Comparison of ENCODE assay signal across 1 cellular context in the genomic region with DNA sequence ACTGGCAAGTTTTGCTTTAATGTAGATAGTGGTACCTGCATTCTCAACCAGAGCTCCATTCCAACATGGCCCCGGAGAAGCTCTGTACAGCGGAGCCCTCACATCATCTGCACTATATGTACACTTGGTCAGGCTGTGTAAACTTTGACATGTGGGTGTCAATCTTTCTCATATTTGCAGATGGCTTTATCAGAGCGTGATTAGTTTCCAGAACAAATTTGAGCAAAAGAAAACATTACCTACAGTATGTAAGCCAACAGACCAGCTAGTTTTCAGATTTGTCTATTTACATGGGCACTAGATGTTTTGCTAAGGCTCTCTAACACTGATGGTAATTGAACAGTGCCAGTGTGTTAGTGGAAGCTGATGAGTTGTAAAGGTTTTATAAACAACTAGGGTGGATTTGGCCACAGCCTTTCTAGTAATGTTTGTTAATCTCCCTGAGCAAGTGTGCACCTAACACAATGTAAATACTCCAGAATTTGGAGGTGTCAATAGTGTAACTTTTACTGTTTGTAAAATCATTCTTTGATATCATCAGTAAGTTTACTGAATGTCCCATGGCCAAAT.
TF ChIP-seq lines count a peak whose summit lies in the region.

No MANE protein-coding gene starts in this region.

TF ChIP-seq in HepG2, 621 proteins besides CTCF, POLR2A, EP300 and RAD21 (continued from another document and continues in another):
- no peak for TF ChIP-seq ZBTB3 (CRISPR knock-in tag; IDR thresholded peaks at IDR 0.05; ENCODE audit: borderline replicate concordance, low read depth)
- no peak for TF ChIP-seq SMARCC2 (IDR thresholded peaks at IDR 0.05)
- TF ChIP-seq ZNF256 (CRISPR knock-in tag; conservative IDR thresholded peaks at IDR 0.05) = no peak
- TF ChIP-seq ZNF10 (CRISPR knock-in tag; IDR thresholded peaks at IDR 0.05; ENCODE audit: borderline replicate concordance, low read depth) = no peak
- TF ChIP-seq, protein P1, sequence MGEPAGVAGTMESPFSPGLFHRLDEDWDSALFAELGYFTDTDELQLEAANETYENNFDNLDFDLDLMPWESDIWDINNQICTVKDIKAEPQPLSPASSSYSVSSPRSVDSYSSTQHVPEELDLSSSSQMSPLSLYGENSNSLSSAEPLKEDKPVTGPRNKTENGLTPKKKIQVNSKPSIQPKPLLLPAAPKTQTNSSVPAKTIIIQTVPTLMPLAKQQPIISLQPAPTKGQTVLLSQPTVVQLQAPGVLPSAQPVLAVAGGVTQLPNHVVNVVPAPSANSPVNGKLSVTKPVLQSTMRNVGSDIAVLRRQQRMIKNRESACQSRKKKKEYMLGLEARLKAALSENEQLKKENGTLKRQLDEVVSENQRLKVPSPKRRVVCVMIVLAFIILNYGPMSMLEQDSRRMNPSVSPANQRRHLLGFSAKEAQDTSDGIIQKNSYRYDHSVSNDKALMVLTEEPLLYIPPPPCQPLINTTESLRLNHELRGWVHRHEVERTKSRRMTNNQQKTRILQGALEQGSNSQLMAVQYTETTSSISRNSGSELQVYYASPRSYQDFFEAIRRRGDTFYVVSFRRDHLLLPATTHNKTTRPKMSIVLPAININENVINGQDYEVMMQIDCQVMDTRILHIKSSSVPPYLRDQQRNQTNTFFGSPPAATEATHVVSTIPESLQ (CRISPR knock-in tag; conservative IDR thresholded peaks at IDR 0.05) = no peak
- TF ChIP-seq, protein P2, sequence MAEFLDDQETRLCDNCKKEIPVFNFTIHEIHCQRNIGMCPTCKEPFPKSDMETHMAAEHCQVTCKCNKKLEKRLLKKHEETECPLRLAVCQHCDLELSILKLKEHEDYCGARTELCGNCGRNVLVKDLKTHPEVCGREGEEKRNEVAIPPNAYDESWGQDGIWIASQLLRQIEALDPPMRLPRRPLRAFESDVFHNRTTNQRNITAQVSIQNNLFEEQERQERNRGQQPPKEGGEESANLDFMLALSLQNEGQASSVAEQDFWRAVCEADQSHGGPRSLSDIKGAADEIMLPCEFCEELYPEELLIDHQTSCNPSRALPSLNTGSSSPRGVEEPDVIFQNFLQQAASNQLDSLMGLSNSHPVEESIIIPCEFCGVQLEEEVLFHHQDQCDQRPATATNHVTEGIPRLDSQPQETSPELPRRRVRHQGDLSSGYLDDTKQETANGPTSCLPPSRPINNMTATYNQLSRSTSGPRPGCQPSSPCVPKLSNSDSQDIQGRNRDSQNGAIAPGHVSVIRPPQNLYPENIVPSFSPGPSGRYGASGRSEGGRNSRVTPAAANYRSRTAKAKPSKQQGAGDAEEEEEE (CRISPR knock-in tag; IDR thresholded peaks at IDR 0.05; ENCODE audit: borderline replicate concordance) = no peak; the same call in 1 of the 2 replicates
- TF ChIP-seq, protein P3, sequence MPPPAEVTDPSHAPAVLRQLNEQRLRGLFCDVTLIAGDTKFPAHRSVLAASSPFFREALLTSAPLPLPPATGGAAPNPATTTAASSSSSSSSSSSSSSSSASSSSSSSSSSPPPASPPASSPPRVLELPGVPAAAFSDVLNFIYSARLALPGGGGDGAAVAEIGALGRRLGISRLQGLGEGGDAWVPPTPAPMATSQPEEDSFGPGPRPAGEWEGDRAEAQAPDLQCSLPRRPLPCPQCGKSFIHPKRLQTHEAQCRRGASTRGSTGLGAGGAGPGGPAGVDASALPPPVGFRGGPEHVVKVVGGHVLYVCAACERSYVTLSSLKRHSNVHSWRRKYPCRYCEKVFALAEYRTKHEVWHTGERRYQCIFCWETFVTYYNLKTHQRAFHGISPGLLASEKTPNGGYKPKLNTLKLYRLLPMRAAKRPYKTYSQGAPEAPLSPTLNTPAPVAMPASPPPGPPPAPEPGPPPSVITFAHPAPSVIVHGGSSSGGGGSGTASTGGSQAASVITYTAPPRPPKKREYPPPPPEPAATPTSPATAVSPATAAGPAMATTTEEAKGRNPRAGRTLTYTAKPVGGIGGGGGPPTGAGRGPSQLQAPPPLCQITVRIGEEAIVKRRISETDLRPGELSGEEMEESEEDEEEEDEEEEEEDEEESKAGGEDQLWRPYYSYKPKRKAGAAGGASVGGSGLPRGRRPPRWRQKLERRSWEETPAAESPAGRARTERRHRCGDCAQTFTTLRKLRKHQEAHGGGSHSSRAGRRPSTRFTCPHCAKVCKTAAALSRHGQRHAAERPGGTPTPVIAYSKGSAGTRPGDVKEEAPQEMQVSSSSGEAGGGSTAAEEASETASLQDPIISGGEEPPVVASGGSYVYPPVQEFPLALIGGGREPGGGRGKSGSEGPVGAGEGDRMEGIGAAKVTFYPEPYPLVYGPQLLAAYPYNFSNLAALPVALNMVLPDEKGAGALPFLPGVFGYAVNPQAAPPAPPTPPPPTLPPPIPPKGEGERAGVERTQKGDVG (CRISPR knock-in tag; IDR thresholded peaks at IDR 0.05; ENCODE audit: borderline replicate concordance) = no peak
- no peak for TF ChIP-seq IKZF1 (IDR thresholded peaks at IDR 0.05)
- TF ChIP-seq HMGA1 (CRISPR knock-in tag; conservative IDR thresholded peaks at IDR 0.05) = no peak
- no peak for TF ChIP-seq SMAD1 (CRISPR knock-in tag; IDR thresholded peaks at IDR 0.05; ENCODE audit: borderline replicate concordance, low read depth)
- TF ChIP-seq, protein P4, sequence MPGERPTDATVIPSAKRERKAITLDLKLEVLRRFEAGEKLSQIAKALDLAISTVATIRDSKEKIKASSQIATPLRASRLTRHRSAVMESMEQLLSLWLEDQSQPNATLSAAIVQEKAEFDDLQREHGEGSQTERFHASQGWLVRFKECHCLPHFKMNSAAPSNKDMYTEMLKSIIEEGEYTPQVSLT (CRISPR knock-in tag; IDR thresholded peaks at IDR 0.05; ENCODE audit: borderline replicate concordance, low read depth) = no peak
- no peak for TF ChIP-seq SYNCRIP (IDR thresholded peaks at IDR 0.05; ENCODE audit: insufficient read depth, low read depth, low read length)
- no peak for TF ChIP-seq AKAP8 (CRISPR knock-in tag; IDR thresholded peaks at IDR 0.05)
- TF ChIP-seq JUND (CRISPR knock-in tag; IDR thresholded peaks at IDR 0.05) = no peak
- TF ChIP-seq, protein P5, sequence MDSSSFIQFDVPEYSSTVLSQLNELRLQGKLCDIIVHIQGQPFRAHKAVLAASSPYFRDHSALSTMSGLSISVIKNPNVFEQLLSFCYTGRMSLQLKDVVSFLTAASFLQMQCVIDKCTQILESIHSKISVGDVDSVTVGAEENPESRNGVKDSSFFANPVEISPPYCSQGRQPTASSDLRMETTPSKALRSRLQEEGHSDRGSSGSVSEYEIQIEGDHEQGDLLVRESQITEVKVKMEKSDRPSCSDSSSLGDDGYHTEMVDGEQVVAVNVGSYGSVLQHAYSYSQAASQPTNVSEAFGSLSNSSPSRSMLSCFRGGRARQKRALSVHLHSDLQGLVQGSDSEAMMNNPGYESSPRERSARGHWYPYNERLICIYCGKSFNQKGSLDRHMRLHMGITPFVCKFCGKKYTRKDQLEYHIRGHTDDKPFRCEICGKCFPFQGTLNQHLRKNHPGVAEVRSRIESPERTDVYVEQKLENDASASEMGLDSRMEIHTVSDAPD (CRISPR knock-in tag; IDR thresholded peaks at IDR 0.05) = no peak
- TF ChIP-seq, protein P6, sequence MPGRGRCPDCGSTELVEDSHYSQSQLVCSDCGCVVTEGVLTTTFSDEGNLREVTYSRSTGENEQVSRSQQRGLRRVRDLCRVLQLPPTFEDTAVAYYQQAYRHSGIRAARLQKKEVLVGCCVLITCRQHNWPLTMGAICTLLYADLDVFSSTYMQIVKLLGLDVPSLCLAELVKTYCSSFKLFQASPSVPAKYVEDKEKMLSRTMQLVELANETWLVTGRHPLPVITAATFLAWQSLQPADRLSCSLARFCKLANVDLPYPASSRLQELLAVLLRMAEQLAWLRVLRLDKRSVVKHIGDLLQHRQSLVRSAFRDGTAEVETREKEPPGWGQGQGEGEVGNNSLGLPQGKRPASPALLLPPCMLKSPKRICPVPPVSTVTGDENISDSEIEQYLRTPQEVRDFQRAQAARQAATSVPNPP (CRISPR knock-in tag; IDR thresholded peaks at IDR 0.05) = no peak
- TF ChIP-seq, protein P7, sequence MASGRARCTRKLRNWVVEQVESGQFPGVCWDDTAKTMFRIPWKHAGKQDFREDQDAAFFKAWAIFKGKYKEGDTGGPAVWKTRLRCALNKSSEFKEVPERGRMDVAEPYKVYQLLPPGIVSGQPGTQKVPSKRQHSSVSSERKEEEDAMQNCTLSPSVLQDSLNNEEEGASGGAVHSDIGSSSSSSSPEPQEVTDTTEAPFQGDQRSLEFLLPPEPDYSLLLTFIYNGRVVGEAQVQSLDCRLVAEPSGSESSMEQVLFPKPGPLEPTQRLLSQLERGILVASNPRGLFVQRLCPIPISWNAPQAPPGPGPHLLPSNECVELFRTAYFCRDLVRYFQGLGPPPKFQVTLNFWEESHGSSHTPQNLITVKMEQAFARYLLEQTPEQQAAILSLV (CRISPR knock-in tag; IDR thresholded peaks at IDR 0.05; ENCODE audit: borderline replicate concordance) = no peak
- no peak for TF ChIP-seq PPARG (CRISPR knock-in tag; conservative IDR thresholded peaks at IDR 0.05)
- TF ChIP-seq, protein P8, sequence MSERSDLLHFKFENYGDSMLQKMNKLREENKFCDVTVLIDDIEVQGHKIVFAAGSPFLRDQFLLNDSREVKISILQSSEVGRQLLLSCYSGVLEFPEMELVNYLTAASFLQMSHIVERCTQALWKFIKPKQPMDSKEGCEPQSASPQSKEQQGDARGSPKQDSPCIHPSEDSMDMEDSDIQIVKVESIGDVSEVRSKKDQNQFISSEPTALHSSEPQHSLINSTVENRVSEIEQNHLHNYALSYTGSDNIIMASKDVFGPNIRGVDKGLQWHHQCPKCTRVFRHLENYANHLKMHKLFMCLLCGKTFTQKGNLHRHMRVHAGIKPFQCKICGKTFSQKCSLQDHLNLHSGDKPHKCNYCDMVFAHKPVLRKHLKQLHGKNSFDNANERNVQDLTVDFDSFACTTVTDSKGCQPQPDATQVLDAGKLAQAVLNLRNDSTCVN (CRISPR knock-in tag; IDR thresholded peaks at IDR 0.05; ENCODE audit: borderline replicate concordance) = no peak
- TF ChIP-seq HNRNPH1 (optimal IDR thresholded peaks at IDR 0.05; ENCODE audit: low read depth, low read length) = no peak
- TF ChIP-seq ZNF331 (CRISPR knock-in tag; IDR thresholded peaks at IDR 0.05) = 0 out of 2 replicates have a peak, but pooled peaks have one; percentile 19
- TF ChIP-seq ZNF766 (CRISPR knock-in tag; IDR thresholded peaks at IDR 0.05; ENCODE audit: borderline replicate concordance) = no peak
- TF ChIP-seq, protein P9, sequence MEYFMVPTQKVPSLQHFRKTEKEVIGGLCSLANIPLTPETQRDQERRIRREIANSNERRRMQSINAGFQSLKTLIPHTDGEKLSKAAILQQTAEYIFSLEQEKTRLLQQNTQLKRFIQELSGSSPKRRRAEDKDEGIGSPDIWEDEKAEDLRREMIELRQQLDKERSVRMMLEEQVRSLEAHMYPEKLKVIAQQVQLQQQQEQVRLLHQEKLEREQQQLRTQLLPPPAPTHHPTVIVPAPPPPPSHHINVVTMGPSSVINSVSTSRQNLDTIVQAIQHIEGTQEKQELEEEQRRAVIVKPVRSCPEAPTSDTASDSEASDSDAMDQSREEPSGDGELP (IDR thresholded peaks at IDR 0.05; ENCODE audit: borderline replicate concordance, low read depth) = peak; percentile 65; the same call in 1 of the 2 replicates
- TF ChIP-seq HMG20B (CRISPR knock-in tag; conservative IDR thresholded peaks at IDR 0.05) = peak; percentile 83
- peak; percentile 61; the same call in 1 of the 2 replicates for TF ChIP-seq SOX5 (CRISPR knock-in tag; IDR thresholded peaks at IDR 0.05; ENCODE audit: borderline replicate concordance)
- TF ChIP-seq ISX (CRISPR knock-in tag; conservative IDR thresholded peaks at IDR 0.05) = no peak
- TF ChIP-seq ZNF260 (CRISPR knock-in tag; IDR thresholded peaks at IDR 0.05; ENCODE audit: borderline replicate concordance, low read depth) = no peak
- TF ChIP-seq, protein P10, sequence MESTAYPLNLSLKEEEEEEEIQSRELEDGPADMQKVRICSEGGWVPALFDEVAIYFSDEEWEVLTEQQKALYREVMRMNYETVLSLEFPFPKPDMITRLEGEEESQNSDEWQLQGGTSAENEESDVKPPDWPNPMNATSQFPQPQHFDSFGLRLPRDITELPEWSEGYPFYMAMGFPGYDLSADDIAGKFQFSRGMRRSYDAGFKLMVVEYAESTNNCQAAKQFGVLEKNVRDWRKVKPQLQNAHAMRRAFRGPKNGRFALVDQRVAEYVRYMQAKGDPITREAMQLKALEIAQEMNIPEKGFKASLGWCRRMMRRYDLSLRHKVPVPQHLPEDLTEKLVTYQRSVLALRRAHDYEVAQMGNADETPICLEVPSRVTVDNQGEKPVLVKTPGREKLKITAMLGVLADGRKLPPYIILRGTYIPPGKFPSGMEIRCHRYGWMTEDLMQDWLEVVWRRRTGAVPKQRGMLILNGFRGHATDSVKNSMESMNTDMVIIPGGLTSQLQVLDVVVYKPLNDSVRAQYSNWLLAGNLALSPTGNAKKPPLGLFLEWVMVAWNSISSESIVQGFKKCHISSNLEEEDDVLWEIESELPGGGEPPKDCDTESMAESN (CRISPR knock-in tag; conservative IDR thresholded peaks at IDR 0.05) = no peak
- no peak for TF ChIP-seq FOSL1 (CRISPR knock-in tag; IDR thresholded peaks at IDR 0.05; ENCODE audit: borderline replicate concordance)
- no peak for TF ChIP-seq ZNF136 (CRISPR knock-in tag; IDR thresholded peaks at IDR 0.05; ENCODE audit: low read depth)
- TF ChIP-seq, protein P11, sequence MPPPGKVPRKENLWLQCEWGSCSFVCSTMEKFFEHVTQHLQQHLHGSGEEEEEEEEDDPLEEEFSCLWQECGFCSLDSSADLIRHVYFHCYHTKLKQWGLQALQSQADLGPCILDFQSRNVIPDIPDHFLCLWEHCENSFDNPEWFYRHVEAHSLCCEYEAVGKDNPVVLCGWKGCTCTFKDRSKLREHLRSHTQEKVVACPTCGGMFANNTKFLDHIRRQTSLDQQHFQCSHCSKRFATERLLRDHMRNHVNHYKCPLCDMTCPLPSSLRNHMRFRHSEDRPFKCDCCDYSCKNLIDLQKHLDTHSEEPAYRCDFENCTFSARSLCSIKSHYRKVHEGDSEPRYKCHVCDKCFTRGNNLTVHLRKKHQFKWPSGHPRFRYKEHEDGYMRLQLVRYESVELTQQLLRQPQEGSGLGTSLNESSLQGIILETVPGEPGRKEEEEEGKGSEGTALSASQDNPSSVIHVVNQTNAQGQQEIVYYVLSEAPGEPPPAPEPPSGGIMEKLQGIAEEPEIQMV (CRISPR knock-in tag; IDR thresholded peaks at IDR 0.05; ENCODE audit: low read depth) = no peak
- TF ChIP-seq, protein P12, sequence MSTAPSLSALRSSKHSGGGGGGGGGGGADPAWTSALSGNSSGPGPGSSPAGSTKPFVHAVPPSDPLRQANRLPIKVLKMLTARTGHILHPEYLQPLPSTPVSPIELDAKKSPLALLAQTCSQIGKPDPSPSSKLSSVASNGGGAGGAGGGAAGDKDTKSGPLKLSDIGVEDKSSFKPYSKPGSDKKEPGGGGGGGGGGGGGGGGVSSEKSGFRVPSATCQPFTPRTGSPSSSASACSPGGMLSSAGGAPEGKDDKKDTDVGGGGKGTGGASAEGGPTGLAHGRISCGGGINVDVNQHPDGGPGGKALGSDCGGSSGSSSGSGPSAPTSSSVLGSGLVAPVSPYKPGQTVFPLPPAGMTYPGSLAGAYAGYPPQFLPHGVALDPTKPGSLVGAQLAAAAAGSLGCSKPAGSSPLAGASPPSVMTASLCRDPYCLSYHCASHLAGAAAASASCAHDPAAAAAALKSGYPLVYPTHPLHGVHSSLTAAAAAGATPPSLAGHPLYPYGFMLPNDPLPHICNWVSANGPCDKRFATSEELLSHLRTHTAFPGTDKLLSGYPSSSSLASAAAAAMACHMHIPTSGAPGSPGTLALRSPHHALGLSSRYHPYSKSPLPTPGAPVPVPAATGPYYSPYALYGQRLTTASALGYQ (CRISPR knock-in tag; IDR thresholded peaks at IDR 0.05) = peak; percentile 85; the same call in 1 of the 2 replicates
- no peak for TF ChIP-seq ZNF768 (CRISPR knock-in tag; IDR thresholded peaks at IDR 0.05)
- no peak for TF ChIP-seq WIZ (CRISPR knock-in tag; IDR thresholded peaks at IDR 0.05)
- no peak for TF ChIP-seq MTF2 (CRISPR knock-in tag; IDR thresholded peaks at IDR 0.05; ENCODE audit: borderline replicate concordance)
- no peak for TF ChIP-seq SETDB1 (CRISPR knock-in tag; IDR thresholded peaks at IDR 0.05; ENCODE audit: borderline replicate concordance)
- no peak for TF ChIP-seq ZIK1 (CRISPR knock-in tag; IDR thresholded peaks at IDR 0.05; ENCODE audit: borderline replicate concordance, low read depth)
